In genomic region chr20:51388756-51389542, GRCh38 we compare ENCODE assay signal across 10 cellular contexts.
DNase-seq lines count a peak whose midpoint lies in the region.
"Had no signal": no experiment of that assay in that cellular context is flagged by ENCODE, and none has a peak within 500 bp of the region (broad histone marks: within the 10 kb centered on the region; RNA-seq: fewer than 3 reads in every experiment).

No MANE protein-coding gene starts in this region.

- peak overlapping the region; percentile 8 for H3K27ac Mint-ChIP-seq in activated naive CD8-positive, alpha-beta T cell treated with anti-CD3 and anti-CD28 coated beads for 36 hours

- no peak overlapping the region for H3K4me2 ChIP-seq in trophoblast cell (ENCODE audit: low read length)

- no peak overlapping the region for H4K8ac ChIP-seq in trophoblast cell (ENCODE audit: low read depth, low read length)

- no peak overlapping the region for H3K4ac ChIP-seq in trophoblast cell (ENCODE audit: low read depth, low read length)

- H3K4me3 Mint-ChIP-seq in activated naive CD8-positive, alpha-beta T cell treated with anti-CD3 and anti-CD28 coated beads for 36 hours, result no peak overlapping the region

- WGBS in trophoblast cell (ENCODE audit: extremely low coverage, insufficient coverage, insufficient read length), result no CpG with 5 or more reads among the region's 7 CpGs

- peaks cover 46% of the 10 kb centered on the region for H3K4me1 Mint-ChIP-seq in activated naive CD8-positive, alpha-beta T cell treated with anti-CD3 and anti-CD28 coated beads for 36 hours

- peaks cover 6% of the 10 kb centered on the region for H3K79me1 ChIP-seq in trophoblast cell (ENCODE audit: low read length)

- no peak overlapping the region for H4K91ac ChIP-seq in trophoblast cell (ENCODE audit: low read depth, low read length)

- no peak overlapping the region for H2BK12ac ChIP-seq in trophoblast cell (ENCODE audit: low read length)

- H3K14ac ChIP-seq in trophoblast cell (ENCODE audit: low read length), result no peak overlapping the region

- H3K27me3 ChIP-seq in trophoblast cell (ENCODE audit: insufficient read depth, low read length), result no peaks in the 10 kb centered on the region

- no peak overlapping the region for H3K18ac ChIP-seq in trophoblast cell (ENCODE audit: low read length)

- no peak overlapping the region for H4K12ac ChIP-seq in trophoblast cell (ENCODE audit: low read depth, low read length)

- H3K79me2 ChIP-seq in trophoblast cell (ENCODE audit: control insufficient read depth, insufficient read depth, low read length, poor library complexity), result no peaks in the 10 kb centered on the region

- DNase-seq in CD1c-positive myeloid dendritic cell (ENCODE audit: extremely low spot score) (peak; percentile 29), EL (peak; percentile 7), kidney tubule cell (ENCODE audit: low spot score) (peak; percentile 46), nucleus accumbens (lab: John Stamatoyannopoulos, UW) (no peak), trophoblast cell (no peak), NCI-H2081 (lab: John Stamatoyannopoulos, UW) (no peak), NCI-H2227 (lab: John Stamatoyannopoulos, UW; ENCODE audit: unreplicated experiment) (no peak)
- no peak for DNase-seq in activated naive CD8-positive, alpha-beta T cell treated with anti-CD3 and anti-CD28 coated beads for 36 hours
- DNase-seq: NCI-H510A treated with DMSO at 0.1 percent for 48 hours, SIG-M5 had no signal

- H3K27ac ChIP-seq in trophoblast cell (ENCODE audit: low read depth, low read length), result no peak overlapping the region

- H3K36me3 Mint-ChIP-seq in activated naive CD8-positive, alpha-beta T cell treated with anti-CD3 and anti-CD28 coated beads for 36 hours, result peaks cover 32% of the 10 kb centered on the region

- no peaks in the 10 kb centered on the region for H3K27me3 Mint-ChIP-seq in activated naive CD8-positive, alpha-beta T cell treated with anti-CD3 and anti-CD28 coated beads for 36 hours

- no peaks in the 10 kb centered on the region for H3K4me1 ChIP-seq in trophoblast cell (ENCODE audit: control insufficient read depth in 1 of 2, insufficient read depth in 2 of 2, low read length in 2 of 2)

- no peak overlapping the region for H2BK5ac ChIP-seq in trophoblast cell (ENCODE audit: low read depth, low read length, poor library complexity)

- H2BK120ac ChIP-seq in trophoblast cell (ENCODE audit: insufficient read depth, low read length, poor library complexity), result no peak overlapping the region

- peaks cover 5 to 15% of the 10 kb centered on the region in 2 experiments for H3K36me3 ChIP-seq in trophoblast cell (ENCODE audit: control insufficient read depth in 1 of 2, insufficient read depth in 2 of 2, low read length in 2 of 2)

- H2AK5ac ChIP-seq in trophoblast cell (ENCODE audit: low read length), result no peak overlapping the region

- H2AFZ ChIP-seq in trophoblast cell (ENCODE audit: insufficient read depth, low read length, poor library complexity), result no peak overlapping the region

- no peak overlapping the region for H3K23ac ChIP-seq in trophoblast cell (ENCODE audit: low read length)

- no peak overlapping the region for H3K4me3 ChIP-seq in trophoblast cell (ENCODE audit: low read depth, low read length)

- no peaks in the 10 kb centered on the region for H3K9me3 ChIP-seq in trophoblast cell (ENCODE audit: insufficient read depth, low read depth, low read length)

- H3K9me3 Mint-ChIP-seq in activated naive CD8-positive, alpha-beta T cell treated with anti-CD3 and anti-CD28 coated beads for 36 hours, result no peaks in the 10 kb centered on the region

- H3K9ac ChIP-seq in trophoblast cell (ENCODE audit: low read length), result no peak overlapping the region

Comparison
In these comparisons a context has a peak if more than half of its experiments do, and no peak if none do; other contexts are left out.
1. DNase-seq: peak in CD1c-positive myeloid dendritic cell (single experiment), EL (single experiment) and kidney tubule cell (single experiment); none in activated naive CD8-positive, alpha-beta T cell treated with anti-CD3 and anti-CD28 coated beads for 36 hours (single experiment), nucleus accumbens (0 of 56), trophoblast cell (0 of 2), NCI-H2081 (0 of 2) and NCI-H2227 (single experiment).